ENCODE assay signal across 8 cellular contexts in the genomic region with DNA sequence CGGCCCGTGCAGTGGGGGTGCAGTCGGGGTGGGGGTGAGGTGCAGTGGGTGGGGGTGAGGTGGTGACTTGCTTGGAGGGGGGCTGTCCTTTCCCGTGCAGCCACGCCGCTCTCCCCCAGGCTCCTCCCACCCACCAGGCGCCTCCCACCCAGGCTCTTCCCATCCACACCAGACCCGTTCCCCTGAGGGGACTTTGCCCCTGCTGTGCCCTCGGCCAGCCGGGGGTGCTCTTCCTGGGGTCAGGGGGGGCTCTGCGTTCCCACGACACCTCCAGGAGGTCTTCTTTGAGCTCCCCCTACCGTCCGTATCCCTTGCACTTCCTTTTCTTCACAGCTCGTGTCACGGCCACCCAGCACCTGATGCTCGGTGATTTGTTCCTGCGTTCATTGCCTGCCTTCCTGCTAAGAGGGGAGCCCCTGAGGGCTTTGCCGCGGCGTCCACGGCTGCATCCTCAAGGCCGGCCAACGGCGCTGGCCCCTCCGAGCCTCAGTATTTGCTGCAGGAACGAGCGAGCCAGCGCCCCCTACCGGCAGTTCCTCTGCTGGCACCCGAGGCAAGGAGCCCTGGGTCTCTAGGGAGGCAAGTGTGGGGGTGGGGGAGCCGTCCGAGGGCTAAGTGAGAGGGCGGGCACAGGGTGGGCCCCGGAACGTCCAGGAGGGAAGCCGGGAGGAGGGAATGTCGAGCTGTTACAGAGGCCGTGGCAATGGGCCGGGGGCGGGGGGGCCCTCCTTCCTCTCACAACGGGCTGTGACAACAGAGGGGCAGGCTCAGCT. TPM values are rescaled to one million over a fixed set of nuclear protein-coding genes. Genes with fewer than 3 reads are reported as not detected.
DNase-seq lines count a peak whose midpoint lies in the region; ATAC-seq and TF ChIP-seq lines count a peak whose summit lies in the region.

No MANE protein-coding gene starts in this region.

- 1 to 3% (median 2%) methylated on average over 32 to 42 of the region's 42 CpGs for WGBS in spleen, 5 donors

- H3K27me3 ChIP-seq in WERI-Rb-1 (ENCODE audit: insufficient read depth, low read depth, severe bottlenecking), result no peaks in the 10 kb centered on the region
- peaks cover 0 to 99% (median 43%) of the 10 kb centered on the region in 7 donors for H3K27me3 ChIP-seq in spleen (replicated peaks in 1 of 7)

- no peaks in the 10 kb centered on the region for H3K9me3 ChIP-seq in WERI-Rb-1 (ENCODE audit: severe bottlenecking)
- H3K9me3 ChIP-seq in spleen, result no peaks in the 10 kb centered on the region

- DNase-seq in GM10248 (ENCODE audit: extremely low spot score) (peak; percentile 91), NCI-H1092 treated with DMSO at 0.1 percent for 48 hours (lab: John Stamatoyannopoulos, UW) (peak; percentile 30), WERI-Rb-1 (peak; percentile 93), T47D (ENCODE audit: low read depth in 1 of 2, low spot score in 1 of 2) (peak; percentile 65 to 77), immature natural killer cell (peak; percentile 55 to 66 (median 64)), spleen (peak; percentile 88)

- ATAC-seq in GM19452 (IDR thresholded peaks at IDR 0.05; ENCODE audit: unreplicated experiment) (no peak), GM21515 (IDR thresholded peaks at IDR 0.05; ENCODE audit: unreplicated experiment) (no peak)

- H3K9me3 Mint-ChIP-seq in immature natural killer cell, result no peaks in the 10 kb centered on the region

- peaks cover 5 to 8% of the 10 kb centered on the region in 2 donors for H3K4me1 Mint-ChIP-seq in immature natural killer cell

- H3K27ac ChIP-seq in WERI-Rb-1 (peak overlapping the region; percentile 59), spleen (no peak overlapping the region)

- POLR2A ChIA-PET in GM10248 (lab: Yijun Ruan, JAX), result interaction anchor here (0.6 kb wide), 1 partner anchor 22 kb away, joined by 3 read pairs; no protein-coding TSS in a partner anchor

- CTCF ChIA-PET in GM10248 (lab: Yijun Ruan, JAX), result interaction anchor here (0.6 to 9.1 kb wide), 44 partner anchors 9 to 460 kb away, joined by 3 to 154 read pairs (median 4); a partner anchor contains a TSS

- no peak for TF ChIP-seq POLR2A in spleen (IDR thresholded peaks at IDR 0.05)

- peaks cover 0 to 14% (median 11%) of the 10 kb centered on the region in 6 donors for H3K4me1 ChIP-seq in spleen

- TF ChIP-seq CTCF in GM10248 (IDR thresholded peaks at IDR 0.05; ENCODE audit: control extremely low read depth, extremely low read depth, low read depth, missing control alignments) (peak; percentile 91), WERI-Rb-1 (IDR thresholded peaks at IDR 0.05; ENCODE audit: low read depth, low read length) (peak; percentile 80), spleen (IDR thresholded peaks at IDR 0.05 in 8 of 11, conservative IDR thresholded peaks at IDR 0.05 in 3 of 11) (peak in 10 of 11 experiments; percentile 34 to 84 (median 64))

- H3K27ac Mint-ChIP-seq in immature natural killer cell, result peak overlapping the region in 1 of 6 donors; percentile 4

- in situ Hi-C loops in T47D (cut with HindIII; ENCODE audit: low pct_unique_long_range_greater_than_20kb, low sequenced_read_pairs), result no loop called here

- H3K4me3 ChIP-seq in WERI-Rb-1 (ENCODE audit: low read depth, low read length) (peak overlapping the region; percentile 46), spleen (peak overlapping the region; percentile 10 to 69 (median 34))

- peaks cover 0 to 3% (median 0%) of the 10 kb centered on the region in 3 donors for H3K36me3 Mint-ChIP-seq in immature natural killer cell

- H3K36me3 ChIP-seq in WERI-Rb-1 (peaks cover 11% of the 10 kb centered on the region), spleen (no peaks in the 10 kb centered on the region)

- peaks cover 8 to 23% (median 11%) of the 10 kb centered on the region in 3 donors for H3K27me3 Mint-ChIP-seq in immature natural killer cell (ENCODE audit: low read depth in 3 of 3)

- intact Hi-C loops in spleen (cut with DNase I; ENCODE audit: low total_unique reads), result no loop called here

- H3K4me3 Mint-ChIP-seq in immature natural killer cell, result peak overlapping the region; percentile 88 to 94 (median 92)

RNA-seq across cellular contexts. Expression of a gene that starts 11.8 kb away (rescaled TPM):
- polyA plus RNA-seq in immature natural killer cell (not detected), spleen (1 to 10 TPM in 1 of 3 donors, under 1 TPM in 2; 0.30 to 1.0 (median 0.90) TPM)
- total RNA-seq in spleen, result 1 to 10 TPM in 4 of 7 donors, under 1 TPM in 3; 0.20 to 2.3 (median 1.0) TPM

RNA-seq across cellular contexts. Expression of a gene that starts 42.7 kb away (rescaled TPM):
- polyA plus RNA-seq in immature natural killer cell, result not detected
- total RNA-seq in spleen, result not detected
- polyA plus RNA-seq in spleen, result not detected

RNA-seq across cellular contexts. Expression of a gene that starts 45.4 kb away (rescaled TPM):
- 10 to 100 TPM; 21.4 to 28.2 (median 26.1) TPM for polyA plus RNA-seq in immature natural killer cell
- 10 to 100 TPM; 21.4 to 32.1 (median 29.0) TPM for total RNA-seq in spleen
- 10 to 100 TPM; 39.2 to 54.3 (median 42.4) TPM for polyA plus RNA-seq in spleen

Comparison
In these comparisons a context has a peak if more than half of its experiments do, and no peak if none do; other contexts are left out.
1. DNase-seq: peak in every context shown above with its lines; median percentile 93 in WERI-Rb-1; 91 in GM10248; 88 in spleen; 71 in T47D; 64 in immature natural killer cell; 30 in NCI-H1092 treated with DMSO at 0.1 percent for 48 hours.